27 cellular contexts compared by ENCODE assay signal in genomic region chr7:73838642-73839041, GRCh38. TPM values are rescaled to one million over a fixed set of nuclear protein-coding genes. Genes with fewer than 3 reads are reported as not detected.
DNase-seq lines count a peak whose midpoint lies in the region; FAIRE-seq and TF ChIP-seq lines count a peak whose summit lies in the region.
"Had no signal": no experiment of that assay in that cellular context is flagged by ENCODE, and none has a peak within 500 bp of the region (broad histone marks: within the 10 kb centered on the region; RNA-seq: fewer than 3 reads in every experiment).

No MANE protein-coding gene starts in this region.

- H2AFZ ChIP-seq in neural progenitor cell (replicated peaks): no peak overlapping the region

- FAIRE-seq in bronchial epithelial cell (lab: Jason Lieb, UNC) (no peak), HTR-8/SVneo (lab: Jason Lieb, UNC) (no peak)
- FAIRE-seq: islet of Langerhans had no signal

- H3K4me3 ChIP-seq in bronchial epithelial cell (ENCODE audit: low read depth, low read length) (no peak overlapping the region), neural progenitor cell (no peak overlapping the region)
- H3K4me3 ChIP-seq: gastroesophageal sphincter, tibial nerve had no signal

- H3K27me3 ChIP-seq in bronchial epithelial cell (ENCODE audit: control insufficient read depth, insufficient read depth, low read length): no peaks in the 10 kb centered on the region
- no peaks in the 10 kb centered on the region for H3K27me3 ChIP-seq in neural progenitor cell
- H3K27me3 ChIP-seq: tibial nerve had no signal

- DNase-seq in Calu3 (no peak), NCI-H69 (lab: John Stamatoyannopoulos, UW) (peak; percentile 62), bronchial epithelial cell (ENCODE audit: low read depth) (peak; percentile 80), neural progenitor cell (ENCODE audit: low spot score) (no peak), OCI-M2 (lab: John Stamatoyannopoulos, UW; ENCODE audit: unreplicated experiment) (no peak), HCEC 1CT (no peak), ecto neural progenitor cell (ENCODE audit: low spot score) (no peak), HTR-8/SVneo (ENCODE audit: insufficient read length, low spot score) (no peak)
- DNase-seq: activated CD4-positive, alpha-beta T cell treated with anti-CD3 and anti-CD28 coated beads for 1 hour; activated CD8-positive, alpha-beta memory T cell treated with anti-CD3 and anti-CD28 coated beads for 24 hours; activated naive CD4-positive, alpha-beta T cell treated with Interleukin-2 at 50 U/mL for 16 hours; activated T-cell treated with anti-CD3 and anti-CD28 coated beads, Interleukin-2, amount 50 U/mL, for 24 hours; amniotic stem cell; EL; erythroblast; hypothalamus; NCI-H146; stimulated activated CD4-positive, alpha-beta T cell treated with anti-CD3 and anti-CD28 coated beads, Interleukin-2, amount 100 ng/mL, for 48 hours; stimulated activated naive CD4-positive, alpha-beta T cell had no signal

- H3K27ac Mint-ChIP-seq in Calu3 (ENCODE audit: unreplicated experiment) (peak overlapping the region; percentile 66), neural progenitor cell (peak overlapping the region; percentile 14)
- H3K27ac Mint-ChIP-seq: activated T-cell treated with anti-CD3 and anti-CD28 coated beads, Interleukin-2, amount 50 U/mL, for 24 hours had no signal

- H3K4me2 ChIP-seq in neural progenitor cell: no peak overlapping the region

- H3K4me1 Mint-ChIP-seq in Calu3 (ENCODE audit: low read depth, unreplicated experiment) (peaks cover 9% of the 10 kb centered on the region), neural progenitor cell (peaks cover 3% of the 10 kb centered on the region)

- H3K36me3 Mint-ChIP-seq in Calu3 (ENCODE audit: insufficient read depth, unreplicated experiment) (peaks cover 28% of the 10 kb centered on the region), neural progenitor cell (no peaks in the 10 kb centered on the region)

- no peak overlapping the region for H3K9ac ChIP-seq in neural progenitor cell

- H3K9me3 ChIP-seq in neural progenitor cell (ENCODE audit: low read depth): no peaks in the 10 kb centered on the region
- H3K9me3 ChIP-seq: gastroesophageal sphincter, tibial nerve had no signal

- CTCF ChIA-PET in Calu3 (lab: Charles Lee): interaction anchor here (0.6 kb wide), 1 partner anchor 21 kb away, joined by 3 read pairs; no protein-coding TSS in a partner anchor

- BruUV-seq in Calu3 (replicated peaks; lab: Mats Ljungman, UMichigan): no TSS peak

- H3K79me2 ChIP-seq in neural progenitor cell (ENCODE audit: low read depth): no peaks in the 10 kb centered on the region

- H3K27me3 Mint-ChIP-seq in Calu3 (ENCODE audit: unreplicated experiment): no peaks in the 10 kb centered on the region
- H3K27me3 Mint-ChIP-seq in neural progenitor cell (ENCODE audit: insufficient read depth, low read depth): peaks cover 5% of the 10 kb centered on the region
- H3K27me3 Mint-ChIP-seq: activated T-cell treated with anti-CD3 and anti-CD28 coated beads, Interleukin-2, amount 50 U/mL, for 24 hours had no signal

- H3F3A ChIP-seq in neural progenitor cell (ENCODE audit: low read depth): peaks cover 4% of the 10 kb centered on the region

- no peak for TF ChIP-seq CTCF in Calu3 (IDR thresholded peaks at IDR 0.05; ENCODE audit: unreplicated experiment)
- no peak for TF ChIP-seq CTCF in bronchial epithelial cell (IDR thresholded peaks at IDR 0.05; ENCODE audit: insufficient read depth, low read length, severe bottlenecking)
- no peak for TF ChIP-seq CTCF in neural progenitor cell (IDR thresholded peaks at IDR 0.05)

- H3K4me3 Mint-ChIP-seq in Calu3 (ENCODE audit: low read depth, unreplicated experiment) (no peak overlapping the region), neural progenitor cell (no peak overlapping the region)
- H3K4me3 Mint-ChIP-seq: activated T-cell treated with anti-CD3 and anti-CD28 coated beads, Interleukin-2, amount 50 U/mL, for 24 hours had no signal

- peaks cover 6% of the 10 kb centered on the region for H3K4me1 ChIP-seq in neural progenitor cell

- H3K36me3 ChIP-seq in bronchial epithelial cell (ENCODE audit: control insufficient read depth, insufficient read depth, low read length) (no peaks in the 10 kb centered on the region), neural progenitor cell (no peaks in the 10 kb centered on the region)
- H3K36me3 ChIP-seq: gastroesophageal sphincter, tibial nerve had no signal

- no peak overlapping the region for H3K27ac ChIP-seq in neural progenitor cell
- H3K27ac ChIP-seq: gastroesophageal sphincter, tibial nerve had no signal

- no peaks in the 10 kb centered on the region for H4K20me1 ChIP-seq in neural progenitor cell (ENCODE audit: low read depth)

- H3K9me3 Mint-ChIP-seq in Calu3 (ENCODE audit: low read depth, unreplicated experiment) (no peaks in the 10 kb centered on the region), neural progenitor cell (no peaks in the 10 kb centered on the region)
- H3K9me3 Mint-ChIP-seq: activated T-cell treated with anti-CD3 and anti-CD28 coated beads, Interleukin-2, amount 50 U/mL, for 24 hours had no signal

- intact Hi-C loops in Calu3 (cut with micrococcal nuclease; ENCODE audit: unreplicated experiment): no loop called here

RNA-seq across cellular contexts. Expression of gene METTL27, which starts 3.7 kb away (rescaled TPM):
- total RNA-seq in Calu3 (2022): 14.3 TPM in 2 replicates
- 0.26 and 3.3 TPM in 2 replicates for total RNA-seq in bronchial epithelial cell
- 10.5 and 12.0 TPM in 2 replicates for total RNA-seq in neural progenitor cell (ENCODE audit: low replicate concordance)
- total RNA-seq: A673 had no signal

RNA-seq across cellular contexts. Expression of gene CLDN4, which starts 7.8 kb away (rescaled TPM):
- total RNA-seq in Calu3 (2022) (283 and 325 TPM in 2 replicates), bronchial epithelial cell (55.5 and 126 TPM in 2 replicates), neural progenitor cell (ENCODE audit: low replicate concordance) (2.8 TPM in 1 of 2 replicates, not detected in the other)
- total RNA-seq: Right ventricle myocardium inferior had no signal

RNA-seq across cellular contexts. Expression of gene TMEM270, which starts 22.3 kb away (rescaled TPM):
- total RNA-seq in Calu3 (2022): 0.59 and 1.2 TPM in 2 replicates
- not detected in 2 replicates for total RNA-seq in bronchial epithelial cell
- total RNA-seq in neural progenitor cell (ENCODE audit: low replicate concordance): not detected in 2 replicates
- total RNA-seq: A673, dermis microvascular lymphatic vessel endothelial cell, gastroesophageal sphincter, lower leg skin, renal cortical epithelial cell, Right ventricle myocardium inferior, tibial nerve had no signal

Comparison
In these comparisons a context has a peak if more than half of its experiments do, and no peak if none do; other contexts are left out.
1. DNase-seq: peak in NCI-H69 (single experiment) and bronchial epithelial cell (single experiment); none in Calu3 (single experiment), neural progenitor cell (single experiment), OCI-M2 (single experiment), HCEC 1CT (single experiment), ecto neural progenitor cell (single experiment) and HTR-8/SVneo (single experiment).
2. RNA of gene CLDN4, which starts 7.8 kb away (total RNA-seq): 283 to 325 TPM in Calu3 and 55.5 to 126 TPM in bronchial epithelial cell; 2.8 TPM in neural progenitor cell; every median in the first group is over 10 times any median in the second.